8 cellular contexts compared by ENCODE assay signal in genomic region chr6:135182993-135183531, GRCh38. TPM values are rescaled to one million over a fixed set of nuclear protein-coding genes. Genes with fewer than 3 reads are reported as not detected.
A peak's percentile ranks its signal among the peaks of the same experiment; 100 is the strongest.
DNase-seq lines count a peak whose midpoint lies in the region; ATAC-seq, FAIRE-seq and TF ChIP-seq lines count a peak whose summit lies in the region.

No MANE protein-coding gene starts in this region.

- peak overlapping the region; percentile 43 to 79 (median 62) for H3K4me3 ChIP-seq in esophagus squamous epithelium
- H3K4me3 ChIP-seq in ovary: peak overlapping the region; percentile 51
- peak overlapping the region in 1 of 2 donors; percentile 62 for H3K4me3 ChIP-seq in gastroesophageal sphincter

- TF ChIP-seq EP300 in ovary (IDR thresholded peaks at IDR 0.05) (no peak), gastroesophageal sphincter (IDR thresholded peaks at IDR 0.05) (no peak)

- H3K27me3 ChIP-seq in esophagus squamous epithelium: peaks cover 0 to 40% (median 4%) of the 10 kb centered on the region in 4 donors
- no peaks in the 10 kb centered on the region for H3K27me3 ChIP-seq in ovary
- peaks cover 61% of the 10 kb centered on the region for H3K27me3 ChIP-seq in gastroesophageal sphincter

- FAIRE-seq in urothelium cell line (lab: Jason Lieb, UNC): no peak

- 0 to 1% methylated on average over 17 to 18 of the region's 33 CpGs for WGBS in esophagus squamous epithelium, 2 donors
- 1 to 2% (median 2%) methylated on average over 30 to 33 of the region's 33 CpGs for WGBS in ovary, 3 donors
- 3 to 4% methylated on average over 7 to 10 of the region's 33 CpGs for WGBS in gastroesophageal sphincter (ENCODE audit: low coverage in 1 of 2), 2 donors

- TF ChIP-seq CTCF in esophagus squamous epithelium (IDR thresholded peaks at IDR 0.05) (no peak), ovary (IDR thresholded peaks at IDR 0.05) (no peak), gastroesophageal sphincter (IDR thresholded peaks at IDR 0.05) (no peak)

- H3K9me3 ChIP-seq in esophagus squamous epithelium (no peaks in the 10 kb centered on the region), ovary (no peaks in the 10 kb centered on the region), gastroesophageal sphincter (no peaks in the 10 kb centered on the region)

- H3K36me3 ChIP-seq in esophagus squamous epithelium (no peaks in the 10 kb centered on the region), ovary (no peaks in the 10 kb centered on the region), gastroesophageal sphincter (no peaks in the 10 kb centered on the region)

- ATAC-seq in GM18511 (IDR thresholded peaks at IDR 0.05; ENCODE audit: unreplicated experiment) (peak; percentile 54), HG02840 (IDR thresholded peaks at IDR 0.05; ENCODE audit: low FRiP score, unreplicated experiment) (peak; percentile 41), gastroesophageal sphincter (no peak)

- intact Hi-C loops in esophagus squamous epithelium (cut with DNase I) (no loop called here), ovary (cut with DNase I) (no loop called here)

- H3K4me1 ChIP-seq in esophagus squamous epithelium (peaks cover 3 to 63% (median 22%) of the 10 kb centered on the region in 3 donors), ovary (ENCODE audit: insufficient read depth) (peaks cover 8% of the 10 kb centered on the region), gastroesophageal sphincter (peaks cover 0 to 36% (median 23%) of the 10 kb centered on the region in 3 donors)

- peak overlapping the region in 3 of 4 donors; percentile 25 to 65 (median 60) for H3K27ac ChIP-seq in esophagus squamous epithelium
- H3K27ac ChIP-seq in ovary: no peak overlapping the region
- H3K27ac ChIP-seq in gastroesophageal sphincter: no peak overlapping the region

- TF ChIP-seq POLR2A in esophagus squamous epithelium (IDR thresholded peaks at IDR 0.05) (no peak), ovary (IDR thresholded peaks at IDR 0.05) (no peak), gastroesophageal sphincter (IDR thresholded peaks at IDR 0.05) (no peak)

- peak; percentile 12 for DNase-seq in NCI-H2107 treated with DMSO at 0.1 percent for 48 hours (lab: John Stamatoyannopoulos, UW; ENCODE audit: unreplicated experiment)
- peak; percentile 90 for DNase-seq in activated CD8-positive, alpha-beta memory T cell treated with anti-CD3 and anti-CD28 coated beads for 24 hours
- DNase-seq in esophagus squamous epithelium (lab: John Stamatoyannopoulos, UW): no peak
- DNase-seq in ovary: no peak
- DNase-seq in urothelium cell line (ENCODE audit: low spot score): peak; percentile 52

RNA-seq across cellular contexts. Expression of gene MYB, which starts 2.0 kb away (rescaled TPM):
- total RNA-seq in esophagus squamous epithelium: 1 to 10 TPM; 2.6 to 6.9 (median 3.1) TPM
- 1 to 10 TPM in 3 of 7 donors, under 1 TPM in 2, not detected in 2; 0.12 to 7.0 (median 1.2) TPM for total RNA-seq in ovary
- polyA plus RNA-seq in ovary: 1 to 10 TPM in 1 of 2 donors, under 1 TPM in 1; 0.07 to 1.0 TPM
- 1 to 10 TPM in 1 of 4 donors, under 1 TPM in 2, not detected in 1; 0.13 to 1.2 (median 0.93) TPM for total RNA-seq in gastroesophageal sphincter

Comparison
In these comparisons a context has a peak if more than half of its experiments do, and no peak if none do; other contexts are left out.
1. DNase-seq: peak in NCI-H2107 treated with DMSO at 0.1 percent for 48 hours (single experiment), activated CD8-positive, alpha-beta memory T cell treated with anti-CD3 and anti-CD28 coated beads for 24 hours (single experiment) and urothelium cell line (single experiment); none in esophagus squamous epithelium (single experiment) and ovary (0 of 5).
2. H3K27ac ChIP-seq: peak in esophagus squamous epithelium (3 of 4); none in ovary (0 of 2) and gastroesophageal sphincter (0 of 4).